Comparison of ENCODE assay signal across 1 cellular context in the genomic region with DNA sequence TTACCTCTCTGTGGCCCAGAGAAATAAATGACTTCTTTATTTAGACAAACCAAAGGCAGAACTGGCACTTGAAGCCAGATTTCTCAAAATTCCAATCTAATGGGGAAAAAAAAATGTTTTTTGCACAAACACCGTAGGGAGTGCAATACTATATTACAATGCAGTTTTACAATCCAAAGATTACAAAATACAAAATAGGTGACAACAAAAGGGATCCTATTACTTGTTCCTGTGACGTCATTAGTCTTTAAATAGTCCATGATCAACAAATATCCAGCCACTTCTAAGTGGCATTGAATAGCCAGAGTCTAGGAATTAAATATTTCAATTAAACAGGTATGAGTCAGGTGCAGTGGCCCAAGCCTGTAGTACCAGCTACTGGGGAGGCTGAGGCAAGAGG.
TF ChIP-seq lines count a peak whose summit lies in the region.

No MANE protein-coding gene starts in this region.

TF ChIP-seq in H1, 55 proteins besides CTCF, POLR2A, EP300 and RAD21:
- TF ChIP-seq SIRT6 (IDR thresholded peaks at IDR 0.05; ENCODE audit: low read length) (no peak), RNF2 (IDR thresholded peaks at IDR 0.05; ENCODE audit: borderline replicate concordance, low read depth, low read length, missing control alignments, poor library complexity, severe bottlenecking) (no peak), HDAC6 (IDR thresholded peaks at IDR 0.05; ENCODE audit: low read depth, low read length) (no peak)
TF ChIP-seq in H1: peak in this region for 0.
